In the genomic region with DNA sequence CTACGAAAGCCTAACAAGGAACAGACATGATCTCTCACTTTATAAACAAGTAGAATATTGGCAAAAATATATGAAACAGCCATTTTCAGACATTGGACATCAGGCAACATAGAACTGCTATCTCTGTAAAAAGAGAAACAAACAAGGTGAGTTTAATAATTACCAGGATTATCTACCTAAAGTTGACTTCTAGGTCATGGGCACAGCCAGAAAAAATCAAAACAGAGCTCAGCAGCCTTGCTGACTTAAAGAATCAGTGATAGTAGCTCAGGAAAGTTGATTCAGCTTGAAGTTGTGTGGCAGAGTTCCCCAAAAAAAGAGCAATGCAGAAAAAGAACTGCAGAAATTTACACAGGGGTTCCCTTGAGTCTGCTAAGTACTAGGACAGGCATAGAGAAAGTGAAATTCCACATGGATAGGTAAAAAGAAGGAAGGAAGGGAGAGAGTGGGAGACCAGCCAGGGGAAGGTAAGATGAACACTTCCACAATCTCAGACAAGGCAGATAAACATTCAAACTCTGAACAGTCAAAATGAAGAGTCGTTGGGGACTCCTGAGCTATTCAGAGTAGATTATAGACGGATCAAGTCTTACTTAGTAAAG, we compare ENCODE assay signal across 22 cellular contexts.
DNase-seq lines count a peak whose midpoint lies in the region; ATAC-seq, FAIRE-seq and TF ChIP-seq lines count a peak whose summit lies in the region.
"Had no signal": no experiment of that assay in that cellular context is flagged by ENCODE, and none has a peak within 500 bp of the region (broad histone marks: within the 10 kb centered on the region; RNA-seq: fewer than 3 reads in every experiment).

No MANE protein-coding gene starts in this region.

- no peak for TF ChIP-seq EP300 in A549 (IDR thresholded peaks at IDR 0.05)

- DNase-seq in A549 (ENCODE audit: low read depth in 1 of 2, low spot score in 1 of 2), result no peak
- DNase-seq in WTC11 (ENCODE audit: low spot score), result no peak
- no peak for DNase-seq in progenitor cell of endocrine pancreas (ENCODE audit: low spot score, unreplicated experiment)
- DNase-seq in NCI-H446 treated with DMSO at 0.1 percent for 48 hours (lab: John Stamatoyannopoulos, UW), result no peak
- DNase-seq: CD4-positive, alpha-beta T cell; H7; Kasumi-1; MG63; NCI-H1048; NCI-H146; NCI-H2029 treated with DMSO at 0.1 percent for 48 hours; NCI-H2171 treated with DMSO at 0.1 percent for 48 hours; NCI-H446; NCI-H69; Right ventricle myocardium superior had no signal

- TF ChIP-seq RAD21 in A549 (conservative IDR thresholded peaks at IDR 0.05 in 1 of 2, IDR thresholded peaks at IDR 0.05 in 1 of 2) (no peak), liver (IDR thresholded peaks at IDR 0.05) (no peak)

- H3K36me3 Mint-ChIP-seq in WTC11 (no peaks in the 10 kb centered on the region), progenitor cell of endocrine pancreas (ENCODE audit: insufficient read depth) (no peaks in the 10 kb centered on the region)

- peak; percentile 39 for FAIRE-seq in A549 (lab: Jason Lieb, UNC)
- FAIRE-seq: D721Med, RCC 7860 had no signal

- H3K27me3 Mint-ChIP-seq in WTC11 (ENCODE audit: low read depth) (no peaks in the 10 kb centered on the region), progenitor cell of endocrine pancreas (no peaks in the 10 kb centered on the region)
- H3K27me3 Mint-ChIP-seq: CD4-positive, alpha-beta T cell had no signal

- POLR2A ChIA-PET in A549 (lab: Yijun Ruan, JAX) (no interaction called here), WTC11 (lab: Charles Lee) (interaction anchor here (0.6 kb wide), 1 partner anchor 331 kb away, joined by 3 read pairs; no protein-coding TSS in a partner anchor)

- H3K9me3 Mint-ChIP-seq in WTC11, result no peaks in the 10 kb centered on the region
- H3K9me3 Mint-ChIP-seq in progenitor cell of endocrine pancreas (ENCODE audit: low read depth), result peaks cover 6% of the 10 kb centered on the region
- H3K9me3 Mint-ChIP-seq: CD4-positive, alpha-beta T cell had no signal

- WGBS in A549 (ENCODE audit: missing lambda C conversion rate), result 54% methylated on average over 3 of the region's 3 CpGs
- 38% methylated on average over 3 of the region's 3 CpGs for WGBS in liver

- ATAC-seq in A549 (peak in 1 of 2 experiments; percentile 31; a peak in 2 of 6 replicates), WTC11 (no peak), GM19455 (IDR thresholded peaks at IDR 0.05; ENCODE audit: unreplicated experiment) (no peak), HG03025 (IDR thresholded peaks at IDR 0.05; ENCODE audit: low FRiP score, unreplicated experiment) (no peak)

- peak overlapping the region; percentile 53 for H3K4me2 ChIP-seq in A549

- CTCF ChIA-PET in A549 (lab: Yijun Ruan, JAX) (interaction anchor here (0.7 to 2.1 kb wide), 6 partner anchors 14 to 1175 kb away, joined by 3 to 4 read pairs (median 4); no protein-coding TSS in a partner anchor), WTC11 (lab: Charles Lee) (no interaction called here)

- no peak overlapping the region for H3K9ac ChIP-seq in liver (ENCODE audit: low read depth in 1 of 2, low read length in 2 of 2)

- H3K27ac ChIP-seq in A549 (peak overlapping the region; percentile 24 to 50; a peak in 4 of 6 replicates), liver (ENCODE audit: low read depth in 1 of 2, low read length in 2 of 2) (peak overlapping the region; percentile 25 to 69)
- H3K27ac ChIP-seq: HL-60, SK-N-MC had no signal

- H3K4me1 ChIP-seq in A549, result peaks cover 46% of the 10 kb centered on the region
- peaks cover 5 to 25% (median 23%) of the 10 kb centered on the region in 4 donors for H3K4me1 ChIP-seq in liver (ENCODE audit: control insufficient read depth in 4 of 4, insufficient read depth in 4 of 4, low read length in 3 of 4)

- H3K9me3 ChIP-seq in A549, result no peaks in the 10 kb centered on the region
- no peaks in the 10 kb centered on the region for H3K9me3 ChIP-seq in liver (ENCODE audit: control insufficient read depth in 4 of 4, low read length in 3 of 4)
- H3K9me3 ChIP-seq: MG63 had no signal

- H3K4me3 ChIP-seq in A549 (no peak overlapping the region), liver (ENCODE audit: low read depth in 1 of 3, low read length in 3 of 3) (peak overlapping the region in 1 of 3 donors; percentile 33)
- H3K4me3 ChIP-seq: MG63, SK-N-MC had no signal

- TF ChIP-seq CTCF in A549 (IDR thresholded peaks at IDR 0.05) (no peak), WTC11 (IDR thresholded peaks at IDR 0.05) (no peak), liver (IDR thresholded peaks at IDR 0.05; ENCODE audit: low read depth, low read length, missing input control) (no peak), progenitor cell of endocrine pancreas (IDR thresholded peaks at IDR 0.05; ENCODE audit: unreplicated experiment) (no peak)

- H3K4me3 Mint-ChIP-seq in WTC11 (no peak overlapping the region), progenitor cell of endocrine pancreas (ENCODE audit: low read depth) (peak overlapping the region; percentile 58)
- H3K4me3 Mint-ChIP-seq: CD4-positive, alpha-beta T cell had no signal

- no peak for TF ChIP-seq POLR2A in A549 (IDR thresholded peaks at IDR 0.05; ENCODE audit: low read length)

- peaks cover 30% of the 10 kb centered on the region for H3K4me1 Mint-ChIP-seq in WTC11
- peaks cover 52% of the 10 kb centered on the region for H3K4me1 Mint-ChIP-seq in progenitor cell of endocrine pancreas (ENCODE audit: low read depth)

- no peaks in the 10 kb centered on the region for H3K36me3 ChIP-seq in liver (ENCODE audit: control insufficient read depth in 4 of 4, insufficient read depth in 3 of 4, low read depth in 1 of 4, low read length in 3 of 4)
- H3K36me3 ChIP-seq: MG63 had no signal

- no peaks in the 10 kb centered on the region for H3K27me3 ChIP-seq in liver (ENCODE audit: control insufficient read depth in 4 of 4, insufficient read depth in 4 of 4, low read length in 3 of 4)
- H3K27me3 ChIP-seq: MG63 had no signal

- H3K27ac Mint-ChIP-seq in WTC11 (peak overlapping the region; percentile 71), progenitor cell of endocrine pancreas (peak overlapping the region; percentile 93)
- H3K27ac Mint-ChIP-seq: CD4-positive, alpha-beta T cell had no signal

TF ChIP-seq in A549, 52 proteins besides CTCF, POLR2A, EP300 and RAD21 (continues in another document):
- TF ChIP-seq, protein P1, sequence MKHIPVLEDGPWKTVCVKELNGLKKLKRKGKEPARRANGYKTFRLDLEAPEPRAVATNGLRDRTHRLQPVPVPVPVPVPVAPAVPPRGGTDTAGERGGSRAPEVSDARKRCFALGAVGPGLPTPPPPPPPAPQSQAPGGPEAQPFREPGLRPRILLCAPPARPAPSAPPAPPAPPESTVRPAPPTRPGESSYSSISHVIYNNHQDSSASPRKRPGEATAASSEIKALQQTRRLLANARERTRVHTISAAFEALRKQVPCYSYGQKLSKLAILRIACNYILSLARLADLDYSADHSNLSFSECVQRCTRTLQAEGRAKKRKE (CRISPR knock-in tag; IDR thresholded peaks at IDR 0.05; ENCODE audit: low read depth), result no peak
- TF ChIP-seq, protein P2, sequence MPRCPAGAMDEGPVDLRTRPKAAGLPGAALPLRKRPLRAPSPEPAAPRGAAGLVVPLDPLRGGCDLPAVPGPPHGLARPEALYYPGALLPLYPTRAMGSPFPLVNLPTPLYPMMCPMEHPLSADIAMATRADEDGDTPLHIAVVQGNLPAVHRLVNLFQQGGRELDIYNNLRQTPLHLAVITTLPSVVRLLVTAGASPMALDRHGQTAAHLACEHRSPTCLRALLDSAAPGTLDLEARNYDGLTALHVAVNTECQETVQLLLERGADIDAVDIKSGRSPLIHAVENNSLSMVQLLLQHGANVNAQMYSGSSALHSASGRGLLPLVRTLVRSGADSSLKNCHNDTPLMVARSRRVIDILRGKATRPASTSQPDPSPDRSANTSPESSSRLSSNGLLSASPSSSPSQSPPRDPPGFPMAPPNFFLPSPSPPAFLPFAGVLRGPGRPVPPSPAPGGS (IDR thresholded peaks at IDR 0.05), result no peak

TF ChIP-seq in WTC11, 78 proteins besides CTCF, POLR2A, EP300 and RAD21 (continues in another document):
- TF ChIP-seq, protein P3, sequence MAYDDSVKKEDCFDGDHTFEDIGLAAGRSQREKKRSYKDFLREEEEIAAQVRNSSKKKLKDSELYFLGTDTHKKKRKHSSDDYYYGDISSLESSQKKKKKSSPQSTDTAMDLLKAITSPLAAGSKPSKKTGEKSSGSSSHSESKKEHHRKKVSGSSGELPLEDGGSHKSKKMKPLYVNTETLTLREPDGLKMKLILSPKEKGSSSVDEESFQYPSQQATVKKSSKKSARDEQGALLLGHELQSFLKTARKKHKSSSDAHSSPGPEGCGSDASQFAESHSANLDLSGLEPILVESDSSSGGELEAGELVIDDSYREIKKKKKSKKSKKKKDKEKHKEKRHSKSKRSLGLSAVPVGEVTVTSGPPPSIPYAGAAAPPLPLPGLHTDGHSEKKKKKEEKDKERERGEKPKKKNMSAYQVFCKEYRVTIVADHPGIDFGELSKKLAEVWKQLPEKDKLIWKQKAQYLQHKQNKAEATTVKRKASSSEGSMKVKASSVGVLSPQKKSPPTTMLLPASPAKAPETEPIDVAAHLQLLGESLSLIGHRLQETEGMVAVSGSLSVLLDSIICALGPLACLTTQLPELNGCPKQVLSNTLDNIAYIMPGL (CRISPR knock-in tag; IDR thresholded peaks at IDR 0.05), result no peak
- TF ChIP-seq NR1H2 (CRISPR knock-in tag; IDR thresholded peaks at IDR 0.05) (no peak), ZNF232 (CRISPR knock-in tag; IDR thresholded peaks at IDR 0.05) (no peak)

TF ChIP-seq in liver, 16 proteins besides CTCF, POLR2A, EP300 and RAD21 (continues in another document):
- TF ChIP-seq FOXA1 (IDR thresholded peaks at IDR 0.05) (peak; percentile 24), ATF3 (IDR thresholded peaks at IDR 0.05) (no peak)
- TF ChIP-seq, protein P4, sequence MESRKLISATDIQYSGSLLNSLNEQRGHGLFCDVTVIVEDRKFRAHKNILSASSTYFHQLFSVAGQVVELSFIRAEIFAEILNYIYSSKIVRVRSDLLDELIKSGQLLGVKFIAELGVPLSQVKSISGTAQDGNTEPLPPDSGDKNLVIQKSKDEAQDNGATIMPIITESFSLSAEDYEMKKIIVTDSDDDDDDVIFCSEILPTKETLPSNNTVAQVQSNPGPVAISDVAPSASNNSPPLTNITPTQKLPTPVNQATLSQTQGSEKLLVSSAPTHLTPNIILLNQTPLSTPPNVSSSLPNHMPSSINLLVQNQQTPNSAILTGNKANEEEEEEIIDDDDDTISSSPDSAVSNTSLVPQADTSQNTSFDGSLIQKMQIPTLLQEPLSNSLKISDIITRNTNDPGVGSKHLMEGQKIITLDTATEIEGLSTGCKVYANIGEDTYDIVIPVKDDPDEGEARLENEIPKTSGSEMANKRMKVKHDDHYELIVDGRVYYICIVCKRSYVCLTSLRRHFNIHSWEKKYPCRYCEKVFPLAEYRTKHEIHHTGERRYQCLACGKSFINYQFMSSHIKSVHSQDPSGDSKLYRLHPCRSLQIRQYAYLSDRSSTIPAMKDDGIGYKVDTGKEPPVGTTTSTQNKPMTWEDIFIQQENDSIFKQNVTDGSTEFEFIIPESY (IDR thresholded peaks at IDR 0.05), result no peak
